Comparison of ENCODE assay signal across 21 cellular contexts in genomic region chr11:17743026-17743807, GRCh38. TPM values are rescaled to one million over a fixed set of nuclear protein-coding genes. Genes with fewer than 3 reads are reported as not detected.
DNase-seq lines count a peak whose midpoint lies in the region; ATAC-seq and TF ChIP-seq lines count a peak whose summit lies in the region.
"Had no signal": no experiment of that assay in that cellular context is flagged by ENCODE, and none has a peak within 500 bp of the region (broad histone marks: within the 10 kb centered on the region; RNA-seq: fewer than 3 reads in every experiment).

No MANE protein-coding gene starts in this region.

- H3K36me3 ChIP-seq in left ventricle myocardium inferior, result no peaks in the 10 kb centered on the region
- H3K36me3 ChIP-seq in left lung, result no peaks in the 10 kb centered on the region
- H3K36me3 ChIP-seq in upper lobe of right lung, result no peaks in the 10 kb centered on the region
- H3K36me3 ChIP-seq: BLaER1, HAP-1 had no signal

- no peaks in the 10 kb centered on the region; the same call in 1 of the 2 replicates for H3K27me3 Mint-ChIP-seq in WTC11 (ENCODE audit: low read depth)
- H3K27me3 Mint-ChIP-seq in progenitor cell of endocrine pancreas, result peaks cover 38% of the 10 kb centered on the region

- H3K9me3 Mint-ChIP-seq in WTC11 (no peaks in the 10 kb centered on the region), progenitor cell of endocrine pancreas (ENCODE audit: low read depth) (no peaks in the 10 kb centered on the region)
- H3K9me3 Mint-ChIP-seq: CD4-positive, alpha-beta memory T cell had no signal

- DNase-seq in Right ventricle myocardium inferior (ENCODE audit: missing footprints), result peak; percentile 34
- DNase-seq in left ventricle myocardium inferior, result no peak
- peak; percentile 3 for DNase-seq in WTC11 (ENCODE audit: low spot score)
- peak; percentile 8 to 37 for DNase-seq in left lung
- peak; percentile 29 for DNase-seq in upper lobe of right lung
- DNase-seq in progenitor cell of endocrine pancreas (ENCODE audit: low spot score, unreplicated experiment), result no peak
- DNase-seq in caudate nucleus (lab: John Stamatoyannopoulos, UW), result no peak
- DNase-seq: CD4-positive, alpha-beta memory T cell; DMS153; KG1; NCI-H1105 treated with DMSO at 0.1 percent for 48 hours; NCI-H1694 had no signal

- H3K4me1 ChIP-seq in left ventricle myocardium inferior (no peaks in the 10 kb centered on the region), left lung (no peaks in the 10 kb centered on the region), upper lobe of right lung (no peaks in the 10 kb centered on the region)
- H3K4me1 ChIP-seq: A549, HAP-1 had no signal

- ATAC-seq in Right ventricle myocardium inferior, result no peak
- ATAC-seq in WTC11, result no peak
- no peak for ATAC-seq in left lung
- ATAC-seq in upper lobe of right lung, result no peak
- ATAC-seq: GM12878 had no signal

- no peak for TF ChIP-seq CTCF in left ventricle myocardium inferior (IDR thresholded peaks at IDR 0.05; ENCODE audit: borderline replicate concordance)
- no peak for TF ChIP-seq CTCF in WTC11 (IDR thresholded peaks at IDR 0.05)
- TF ChIP-seq CTCF in left lung (IDR thresholded peaks at IDR 0.05), result no peak
- no peak for TF ChIP-seq CTCF in upper lobe of right lung (IDR thresholded peaks at IDR 0.05)
- no peak for TF ChIP-seq CTCF in progenitor cell of endocrine pancreas (IDR thresholded peaks at IDR 0.05; ENCODE audit: unreplicated experiment)

- H3K4me1 Mint-ChIP-seq in WTC11 (peaks cover 3% of the 10 kb centered on the region; the same call in 1 of the 2 replicates), progenitor cell of endocrine pancreas (ENCODE audit: low read depth) (no peaks in the 10 kb centered on the region)
- H3K4me1 Mint-ChIP-seq: CD4-positive, alpha-beta memory T cell had no signal

- peaks cover 64% of the 10 kb centered on the region for H3K27me3 ChIP-seq in left ventricle myocardium inferior (ENCODE audit: low read depth)
- peaks cover 3 to 58% of the 10 kb centered on the region in 2 donors for H3K27me3 ChIP-seq in left lung
- H3K27me3 ChIP-seq in upper lobe of right lung, result peaks cover 19% of the 10 kb centered on the region
- H3K27me3 ChIP-seq: BLaER1 had no signal

- CTCF ChIA-PET in WTC11 (lab: Charles Lee), result interaction anchor here (1.0 to 1.6 kb wide), 7 partner anchors 8 to 163 kb away, joined by 3 to 15 read pairs (median 5); partner anchors contain the start of gene KCNC1

- no peaks in the 10 kb centered on the region for H3K9me3 ChIP-seq in left ventricle myocardium inferior (replicated peaks)
- H3K9me3 ChIP-seq in left lung, result no peaks in the 10 kb centered on the region
- no peaks in the 10 kb centered on the region for H3K9me3 ChIP-seq in upper lobe of right lung
- H3K9me3 ChIP-seq: A549, BLaER1, HAP-1 had no signal

- intact Hi-C loops in Right ventricle myocardium inferior (cut with DNase I), result no loop called here
- intact Hi-C loops in left ventricle myocardium inferior (cut with micrococcal nuclease), result no loop called here
- intact Hi-C loops in left lung (cut with DNase I), result no loop called here
- intact Hi-C loops in upper lobe of right lung (cut with DNase I), result no loop called here

- no peak overlapping the region for H3K4me3 ChIP-seq in left ventricle myocardium inferior
- no peak overlapping the region for H3K4me3 ChIP-seq in left lung
- H3K4me3 ChIP-seq in upper lobe of right lung, result no peak overlapping the region
- H3K4me3 ChIP-seq: A549, BLaER1, GM12878, GM23248, HAP-1 had no signal

- H3K36me3 Mint-ChIP-seq in WTC11, result no peaks in the 10 kb centered on the region
- no peaks in the 10 kb centered on the region for H3K36me3 Mint-ChIP-seq in progenitor cell of endocrine pancreas (ENCODE audit: insufficient read depth)
- H3K36me3 Mint-ChIP-seq: CD4-positive, alpha-beta memory T cell had no signal

- POLR2A ChIA-PET in WTC11 (lab: Charles Lee), result no interaction called here

- no peak overlapping the region for H3K27ac Mint-ChIP-seq in WTC11
- no peak overlapping the region for H3K27ac Mint-ChIP-seq in progenitor cell of endocrine pancreas
- H3K27ac Mint-ChIP-seq: CD4-positive, alpha-beta memory T cell had no signal

- no peak overlapping the region for H3K27ac ChIP-seq in left ventricle myocardium inferior (replicated peaks)
- no peak overlapping the region for H3K27ac ChIP-seq in left lung
- H3K27ac ChIP-seq in upper lobe of right lung, result no peak overlapping the region
- H3K27ac ChIP-seq in caudate nucleus (ENCODE audit: low read depth, low read length), result no peak overlapping the region
- H3K27ac ChIP-seq: A549, BLaER1, GM23248 had no signal

- no peak overlapping the region for H3K4me3 Mint-ChIP-seq in WTC11
- no peak overlapping the region for H3K4me3 Mint-ChIP-seq in progenitor cell of endocrine pancreas (ENCODE audit: low read depth)
- H3K4me3 Mint-ChIP-seq: CD4-positive, alpha-beta memory T cell had no signal

TF ChIP-seq in WTC11, 78 proteins besides CTCF, POLR2A, EP300 and RAD21:
- no peak for TF ChIP-seq EMX1 (CRISPR knock-in tag; IDR thresholded peaks at IDR 0.05)
- no peak for TF ChIP-seq STAT6 (CRISPR knock-in tag; conservative IDR thresholded peaks at IDR 0.05; ENCODE audit: low read depth)
- TF ChIP-seq SOX15 (CRISPR knock-in tag; IDR thresholded peaks at IDR 0.05), result no peak
- no peak for TF ChIP-seq USF1 (CRISPR knock-in tag; IDR thresholded peaks at IDR 0.05)
- no peak for TF ChIP-seq OVOL2 (CRISPR knock-in tag; IDR thresholded peaks at IDR 0.05; ENCODE audit: borderline replicate concordance)
- TF ChIP-seq TEAD1 (CRISPR knock-in tag; IDR thresholded peaks at IDR 0.05), result no peak
- TF ChIP-seq ZBTB43 (CRISPR knock-in tag; IDR thresholded peaks at IDR 0.05), result no peak
- no peak for TF ChIP-seq ZBTB21 (CRISPR knock-in tag; IDR thresholded peaks at IDR 0.05; ENCODE audit: borderline replicate concordance)
- TF ChIP-seq FOXJ3 (CRISPR knock-in tag; IDR thresholded peaks at IDR 0.05; ENCODE audit: borderline replicate concordance), result no peak

RNA-seq across cellular contexts. Expression of gene KCNC1, which starts 8.6 kb away (rescaled TPM):
- not detected for total RNA-seq in Right ventricle myocardium inferior
- total RNA-seq in left ventricle myocardium inferior, result not detected
- 0.09 to 0.21 TPM (median 0.20 TPM) in 3 replicates for total RNA-seq in WTC11 (2021)
- total RNA-seq in left lung, result not detected
- not detected for total RNA-seq in upper lobe of right lung
- total RNA-seq in progenitor cell of endocrine pancreas, result 0.67 and 1.2 TPM in 2 replicates
- total RNA-seq: CD4-positive, alpha-beta memory T cell; GM12878; GM23248; NCI-H460; OCI-LY7; RPMI7951 had no signal

RNA-seq across cellular contexts. Expression of gene MYOD1, which starts 23.8 kb away (rescaled TPM):
- total RNA-seq in Right ventricle myocardium inferior, result 0.27 TPM
- not detected for total RNA-seq in left ventricle myocardium inferior
- total RNA-seq in WTC11 (2021), result not detected in 3 replicates
- not detected for total RNA-seq in left lung
- total RNA-seq in upper lobe of right lung, result not detected
- total RNA-seq in progenitor cell of endocrine pancreas, result not detected in 2 replicates
- total RNA-seq: CD4-positive, alpha-beta memory T cell; Daoy; GM12878; GM23248; OCI-LY7 had no signal

Comparison
In these comparisons a context has a peak if more than half of its experiments do, and no peak if none do; other contexts are left out.
1. DNase-seq: peak in Right ventricle myocardium inferior (single experiment), WTC11 (single experiment), left lung (2 of 2) and upper lobe of right lung (single experiment); none in left ventricle myocardium inferior (single experiment), progenitor cell of endocrine pancreas (single experiment) and caudate nucleus (0 of 61).